20 cellular contexts compared by ENCODE assay signal in genomic region chr12:76757694-76758093, GRCh38.
"Had no signal": no experiment of that assay in that cellular context is flagged by ENCODE, and none has a peak within 500 bp of the region (broad histone marks: within the 10 kb centered on the region; RNA-seq: fewer than 3 reads in every experiment).

No MANE protein-coding gene starts in this region.

- H3K9me3 Mint-ChIP-seq: activated naive CD4-positive, alpha-beta T cell treated with anti-CD3 and anti-CD28 coated beads for 36 hours; immature natural killer cell; stimulated activated naive CD8-positive, alpha-beta T cell treated with anti-CD3 and anti-CD28 coated beads, Interleukin-15, amount 100 ng/mL, for 72 hours; T-cell had no signal

- H3K27me3 Mint-ChIP-seq: stimulated activated naive CD8-positive, alpha-beta T cell treated with anti-CD3 and anti-CD28 coated beads, Interleukin-15, amount 100 ng/mL, for 72 hours; T-cell had no signal

- H3K36me3 ChIP-seq: left lung, ovary, upper lobe of right lung, WERI-Rb-1 had no signal

- H3K27me3 ChIP-seq: left lung, ovary, testis, upper lobe of right lung had no signal

- DNase-seq: activated CD4-positive, alpha-beta T cell treated with anti-CD3 and anti-CD28 coated beads for 4 hours; activated CD8-positive, alpha-beta memory T cell treated with anti-CD3 and anti-CD28 coated beads, Interleukin-2, amount 50 U/mL, for 48 hours; activated CD8-positive, alpha-beta T cell treated with anti-CD3 and anti-CD28 coated beads, Interleukin-2, amount 10 ng/mL, durations not matched to agents 7 days and 5 days; activated naive CD4-positive, alpha-beta T cell treated with anti-CD3 and anti-CD28 coated beads for 36 hours; central memory CD4-positive, alpha-beta T cell; cortex of kidney; erythroblast; immature natural killer cell; left lung; mesenchymal stem cell; ovary; stimulated activated CD4-positive, alpha-beta T cell treated with anti-CD3 and anti-CD28 coated beads, Interleukin-15, amount 100 ng/mL, for 24 hours; stimulated activated CD4-positive, alpha-beta T cell treated with anti-CD3 and anti-CD28 coated beads, Interleukin-4, amount 100 ng/mL, for 24 hours; stimulated activated naive CD8-positive, alpha-beta T cell treated with anti-CD3 and anti-CD28 coated beads, Interleukin-15, amount 100 ng/mL, for 72 hours; T-cell; T1000; testis; upper lobe of right lung; WERI-Rb-1 had no signal

- H3K36me3 Mint-ChIP-seq: immature natural killer cell, T-cell had no signal

- H3K4me3 ChIP-seq: left lung, ovary, testis, upper lobe of right lung had no signal

- H3K4me3 Mint-ChIP-seq: activated CD8-positive, alpha-beta T cell treated with anti-CD3 and anti-CD28 coated beads, Interleukin-2, amount 10 ng/mL, durations not matched to agents 7 days and 5 days; activated naive CD4-positive, alpha-beta T cell treated with anti-CD3 and anti-CD28 coated beads for 36 hours; immature natural killer cell; neural crest cell; stimulated activated naive CD8-positive, alpha-beta T cell treated with anti-CD3 and anti-CD28 coated beads, Interleukin-15, amount 100 ng/mL, for 72 hours; T-cell had no signal

- H3K27ac Mint-ChIP-seq: activated CD8-positive, alpha-beta T cell treated with anti-CD3 and anti-CD28 coated beads, Interleukin-2, amount 10 ng/mL, durations not matched to agents 7 days and 5 days; activated naive CD4-positive, alpha-beta T cell treated with anti-CD3 and anti-CD28 coated beads for 36 hours; immature natural killer cell; stimulated activated naive CD8-positive, alpha-beta T cell treated with anti-CD3 and anti-CD28 coated beads, Interleukin-15, amount 100 ng/mL, for 72 hours; T-cell had no signal

- ATAC-seq: activated CD8-positive, alpha-beta T cell treated with anti-CD3 and anti-CD28 coated beads, Interleukin-2, amount 10 ng/mL, durations not matched to agents 7 days and 5 days; left lung; stimulated activated naive CD8-positive, alpha-beta T cell treated with anti-CD3 and anti-CD28 coated beads, Interleukin-15, amount 100 ng/mL, for 72 hours; T-cell; upper lobe of right lung had no signal
